Comparison of ENCODE assay signal across 8 cellular contexts in genomic region chr4:123477804-123478209, GRCh38.
DNase-seq lines count a peak whose midpoint lies in the region; ATAC-seq and TF ChIP-seq lines count a peak whose summit lies in the region.

No MANE protein-coding gene starts in this region.

- H3K9me2 ChIP-seq in OCI-LY7 (ENCODE audit: insufficient read depth, low read length): no peaks in the 10 kb centered on the region

- H3K4me2 ChIP-seq in OCI-LY7 (ENCODE audit: low read length): peak overlapping the region; percentile 68

- CTCF ChIA-PET in OCI-LY7 (lab: Charles Lee; ENCODE audit: unreplicated experiment): interaction anchor here (0.8 kb wide), 1 partner anchor 28 kb away, joined by 4 read pairs; no protein-coding TSS in a partner anchor

- peak overlapping the region; percentile 38 for H3K4me3 ChIP-seq in OCI-LY7 (ENCODE audit: low read depth, low read length, poor library complexity, severe bottlenecking)

- no peak for TF ChIP-seq CTCF in OCI-LY7 (conservative IDR thresholded peaks at IDR 0.05; ENCODE audit: low read length)

- peak; percentile 70 for DNase-seq in OCI-LY7 (ENCODE audit: low spot score)
- peak; percentile 47 for DNase-seq in astrocyte of the hippocampus (ENCODE audit: low read depth, low spot score)
- peak; percentile 49 for DNase-seq in retina
- DNase-seq in hippocampal formation (lab: John Stamatoyannopoulos, UW): no peak
- no peak for DNase-seq in A172 (ENCODE audit: low spot score)
- no peak for DNase-seq in NCI-H2081 treated with DMSO at 0.1 percent for 48 hours (lab: John Stamatoyannopoulos, UW)

- no peaks in the 10 kb centered on the region for H4K20me1 ChIP-seq in OCI-LY7 (ENCODE audit: insufficient read depth, low read length)

- POLR2A ChIA-PET in OCI-LY7 (lab: Charles Lee): interaction anchor here (1.2 to 2.7 kb wide), 5 partner anchors 10 to 87 kb away, joined by 4 to 11 read pairs (median 4); no protein-coding TSS in a partner anchor

- H3K4me1 ChIP-seq in OCI-LY7 (ENCODE audit: insufficient read depth, low read length, poor library complexity, severe bottlenecking): peaks cover 31% of the 10 kb centered on the region

- peak overlapping the region; percentile 43 for H3K27ac ChIP-seq in OCI-LY7 (ENCODE audit: low read depth, low read length, poor library complexity, severe bottlenecking)

- H2AFZ ChIP-seq in OCI-LY7 (ENCODE audit: low read length): peak overlapping the region; percentile 98

- no peaks in the 10 kb centered on the region for H3K9me3 ChIP-seq in OCI-LY7 (ENCODE audit: low read length)

- ATAC-seq in GM21528 (IDR thresholded peaks at IDR 0.05; ENCODE audit: low FRiP score, unreplicated experiment) (peak; percentile 56), HG03280 (IDR thresholded peaks at IDR 0.05; ENCODE audit: unreplicated experiment) (no peak)

- no peaks in the 10 kb centered on the region for H3K79me2 ChIP-seq in OCI-LY7 (ENCODE audit: insufficient read depth, low read depth, low read length)

- no TSS peak for BruUV-seq in OCI-LY7 (replicated peaks; lab: Mats Ljungman, UMichigan)

- intact Hi-C loops in OCI-LY7 (cut with micrococcal nuclease; ENCODE audit: unreplicated experiment): no loop called here

- no peaks in the 10 kb centered on the region for H3K36me3 ChIP-seq in OCI-LY7 (ENCODE audit: insufficient read depth, low read length)

Comparison
In these comparisons a context has a peak if more than half of its experiments do, and no peak if none do; other contexts are left out.
1. DNase-seq: peak in OCI-LY7 (single experiment), astrocyte of the hippocampus (single experiment) and retina (single experiment); none in hippocampal formation (0 of 2), A172 (single experiment) and NCI-H2081 treated with DMSO at 0.1 percent for 48 hours (single experiment).